In genomic region chr10:55449981-55450380, GRCh38 we compare ENCODE assay signal across 16 cellular contexts.
DNase-seq lines count a peak whose midpoint lies in the region; TF ChIP-seq lines count a peak whose summit lies in the region.
"Had no signal": no experiment of that assay in that cellular context is flagged by ENCODE, and none has a peak within 500 bp of the region (broad histone marks: within the 10 kb centered on the region; RNA-seq: fewer than 3 reads in every experiment).

No MANE protein-coding gene starts in this region.

- DNase-seq in DMS153 (lab: John Stamatoyannopoulos, UW) = peak; percentile 28
- DNase-seq in DMS53 (lab: John Stamatoyannopoulos, UW) = peak; percentile 43
- DNase-seq in NCI-H510A (lab: John Stamatoyannopoulos, UW) = peak; percentile 12
- DNase-seq in epithelial cell of esophagus (ENCODE audit: low read depth) = peak; percentile 50
- no peak for DNase-seq in 8988T
- no peak for DNase-seq in NOMO-1 (lab: John Stamatoyannopoulos, UW; ENCODE audit: unreplicated experiment in 2 of 2)
- DNase-seq in posterior vena cava (ENCODE audit: low spot score) = no peak
- DNase-seq: BE2C; CD8-positive, alpha-beta T cell; GF-D8; H9; NCI-H1436; NCI-H2081; NCI-H2227 treated with DMSO at 0.1 percent for 48 hours; NCI-H774; SHP77 treated with DMSO at 0.1 percent for 48 hours had no signal

- no peak for TF ChIP-seq CTCF in epithelial cell of esophagus (IDR thresholded peaks at IDR 0.05; ENCODE audit: insufficient read depth, low read depth, low read length, missing control alignments)

- intact Hi-C loops in posterior vena cava (cut with DNase I) = no loop called here

- no peak overlapping the region for H3K4me3 ChIP-seq in epithelial cell of esophagus (ENCODE audit: low read length)

Comparison
In these comparisons a context has a peak if more than half of its experiments do, and no peak if none do; other contexts are left out.
1. DNase-seq: peak in DMS153 (single experiment), DMS53 (single experiment), NCI-H510A (single experiment) and epithelial cell of esophagus (single experiment); none in 8988T (single experiment), NOMO-1 (0 of 2) and posterior vena cava (single experiment).